ENCODE assay signal across 8 cellular contexts in genomic region chr17:27295945-27296344, GRCh38. TPM values are rescaled to one million over a fixed set of nuclear protein-coding genes. Genes with fewer than 3 reads are reported as not detected.
DNase-seq lines count a peak whose midpoint lies in the region; ATAC-seq and TF ChIP-seq lines count a peak whose summit lies in the region.

No MANE protein-coding gene starts in this region.

- H3K9me3 Mint-ChIP-seq in nephron = no peaks in the 10 kb centered on the region

- H3K9me3 ChIP-seq in MG63 = no peaks in the 10 kb centered on the region

- H3K36me3 ChIP-seq in BJ (ENCODE audit: control insufficient read depth, insufficient read depth, low read length) (no peaks in the 10 kb centered on the region), MG63 (peaks cover 8% of the 10 kb centered on the region)

- POLR2A ChIA-PET in BJ (lab: Charles Lee) = interaction anchor here (0.6 to 0.9 kb wide), 5 partner anchors 19 to 552 kb away, joined by 3 to 7 read pairs (median 5); no protein-coding TSS in a partner anchor

- ATAC-seq in GM19452 (IDR thresholded peaks at IDR 0.05; ENCODE audit: unreplicated experiment) = no peak
- ATAC-seq in HG03457 (IDR thresholded peaks at IDR 0.05; ENCODE audit: unreplicated experiment) = no peak

- peak overlapping the region; percentile 98 to 100 (median 98) for H3K4me3 Mint-ChIP-seq in nephron

- H3K4me3 ChIP-seq in BJ (ENCODE audit: low read depth, low read length) (peak overlapping the region; percentile 89), MG63 (peak overlapping the region; percentile 96), coronary artery (peak overlapping the region; percentile 97)

- no peaks in the 10 kb centered on the region for H3K27me3 Mint-ChIP-seq in nephron (ENCODE audit: low read depth)

- H3K27me3 ChIP-seq in BJ (ENCODE audit: control insufficient read depth, insufficient read depth, low read length) (no peaks in the 10 kb centered on the region), MG63 (no peaks in the 10 kb centered on the region)

- peaks cover 50% of the 10 kb centered on the region for H3K4me1 Mint-ChIP-seq in nephron

- peak overlapping the region; percentile 99 to 100 for H3K27ac ChIP-seq in coronary artery

- TF ChIP-seq CTCF in BJ (IDR thresholded peaks at IDR 0.05; ENCODE audit: insufficient read depth, low read depth, low read length) (no peak), coronary artery (IDR thresholded peaks at IDR 0.05) (no peak), nephron (IDR thresholded peaks at IDR 0.05; ENCODE audit: unreplicated experiment in 3 of 3) (no peak)

- peak overlapping the region; percentile 98 to 100 (median 99) for H3K27ac Mint-ChIP-seq in nephron

- H3K36me3 Mint-ChIP-seq in nephron (ENCODE audit: low read depth) = peaks cover 16% of the 10 kb centered on the region

- CTCF ChIA-PET in BJ (lab: Yijun Ruan, JAX) = interaction anchor here (0.8 to 2.2 kb wide), 6 partner anchors 19 to 90 kb away, joined by 3 to 6 read pairs (median 4); no protein-coding TSS in a partner anchor

- DNase-seq in BJ (ENCODE audit: low read depth) = no peak
- DNase-seq in MG63 = peak; percentile 14
- DNase-seq in coronary artery (ENCODE audit: low spot score) = no peak
- no peak for DNase-seq in HuH-7 (ENCODE audit: low spot score)
- no peak for DNase-seq in DMS79 treated with DMSO at 0.1 percent for 48 hours (lab: John Stamatoyannopoulos, UW)

RNA-seq across cellular contexts. Expression of gene WSB1, which starts 2.0 kb away (rescaled TPM):
- polyA plus RNA-seq in BJ (2011; rRNA removed) = 144 and 163 TPM in 2 replicates
- 44.4 and 53.6 TPM in 2 replicates for polyA minus RNA-seq in BJ (2011; rRNA and poly(A)+ RNA removed)
- 46.4 and 76.4 TPM in 2 replicates for total RNA-seq in MG63 (2014; rRNA removed; shearing (Covaris generic); ENCODE audit: low replicate concordance)
